In the genomic region with DNA sequence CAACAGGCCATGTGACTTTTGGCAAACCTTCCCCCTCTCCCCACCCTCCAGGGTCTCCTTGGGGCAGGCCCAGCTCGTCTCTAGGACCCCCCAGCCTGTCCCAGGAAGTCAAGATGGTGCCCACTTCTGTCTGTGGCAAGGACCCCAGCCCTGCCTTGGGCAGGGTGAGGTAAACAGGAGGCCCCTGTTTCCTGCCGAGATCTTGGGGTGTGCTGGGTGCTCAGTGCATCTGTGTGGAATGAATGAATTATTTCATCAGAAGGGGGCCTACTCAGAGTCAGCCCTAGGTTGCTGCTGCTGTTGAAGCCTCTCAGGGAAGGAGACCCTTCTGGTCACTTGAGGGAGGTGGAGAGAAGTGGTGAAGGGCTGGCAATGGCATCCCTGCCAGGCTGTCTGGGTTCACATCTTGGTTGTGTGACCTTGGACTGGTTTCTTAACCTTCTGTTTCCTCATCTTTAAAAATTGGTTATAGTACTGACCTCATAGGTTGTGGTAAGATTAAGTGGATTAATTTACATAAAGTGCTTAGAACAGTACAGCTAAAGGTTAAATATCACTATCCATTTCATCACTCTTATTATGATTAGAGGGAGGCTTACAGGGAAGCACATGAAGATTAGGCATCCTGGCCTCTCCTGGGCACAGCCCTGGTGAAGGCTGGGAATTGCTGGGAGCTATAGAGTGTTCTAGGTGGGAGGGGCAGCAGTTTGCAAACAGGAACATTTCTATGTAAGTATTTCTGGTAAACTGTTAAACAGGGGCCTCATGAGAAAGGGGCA, we compare ENCODE assay signal across 10 cellular contexts.
DNase-seq lines count a peak whose midpoint lies in the region; ATAC-seq and TF ChIP-seq lines count a peak whose summit lies in the region.
"Had no signal": no experiment of that assay in that cellular context is flagged by ENCODE, and none has a peak within 500 bp of the region (broad histone marks: within the 10 kb centered on the region; RNA-seq: fewer than 3 reads in every experiment).

No MANE protein-coding gene starts in this region.

- no TSS peak for BruUV-seq in Calu3 (replicated peaks; lab: Mats Ljungman, UMichigan)

- DNase-seq in CD8-positive, alpha-beta memory T cell: no peak
- DNase-seq in MV-4-11 (lab: John Stamatoyannopoulos, UW): peak; percentile 74
- no peak for DNase-seq in omental fat pad (ENCODE audit: low spot score)
- DNase-seq in NCI-H2029 treated with DMSO at 0.1 percent for 48 hours (lab: John Stamatoyannopoulos, UW): no peak
- no peak for DNase-seq in Calu3
- DNase-seq: activated B cell treated with CpG ODN at 0.5 μM for 24 hours, NCI-H526 had no signal

- peaks cover 0 to 10% (median 4%) of the 10 kb centered on the region in 3 donors for H3K36me3 Mint-ChIP-seq in CD8-positive, alpha-beta memory T cell
- H3K36me3 Mint-ChIP-seq in dendritic cell treated with granulocyte-macrophage colony-stimulating factor and Interleukin-4, amounts not matched to agents 40 ng/mL and 50 ng/mL, for 4 days (ENCODE audit: low read depth): peaks cover 52% of the 10 kb centered on the region
- peaks cover 6% of the 10 kb centered on the region for H3K36me3 Mint-ChIP-seq in Calu3 (ENCODE audit: insufficient read depth, unreplicated experiment)

- peak overlapping the region; percentile 23 to 90 (median 59) for H3K4me3 Mint-ChIP-seq in CD8-positive, alpha-beta memory T cell
- H3K4me3 Mint-ChIP-seq in dendritic cell treated with granulocyte-macrophage colony-stimulating factor and Interleukin-4, amounts not matched to agents 40 ng/mL and 50 ng/mL, for 4 days: no peak overlapping the region
- H3K4me3 Mint-ChIP-seq in Calu3 (ENCODE audit: low read depth, unreplicated experiment): no peak overlapping the region
- H3K4me3 Mint-ChIP-seq: activated B cell treated with CpG ODN at 0.5 μM for 24 hours had no signal

- H3K4me3 ChIP-seq in CD8-positive, alpha-beta memory T cell (ENCODE audit: low read length): no peak overlapping the region

- POLR2A ChIA-PET in CD8-positive, alpha-beta memory T cell (lab: Charles Lee): no interaction called here

- CTCF ChIA-PET in CD8-positive, alpha-beta memory T cell (lab: Charles Lee): no interaction called here
- CTCF ChIA-PET in Calu3 (lab: Charles Lee): interaction anchor here (0.6 kb wide), 1 partner anchor 165 kb away, joined by 4 read pairs; no protein-coding TSS in a partner anchor

- intact Hi-C loops in dendritic cell treated with granulocyte-macrophage colony-stimulating factor and Interleukin-4, amounts not matched to agents 40 ng/mL and 50 ng/mL, for 4 days (cut with micrococcal nuclease): no loop called here
- intact Hi-C loops in Calu3 (cut with micrococcal nuclease; ENCODE audit: unreplicated experiment): no loop called here

- H3K4me1 Mint-ChIP-seq in CD8-positive, alpha-beta memory T cell: peaks cover 35 to 47% (median 40%) of the 10 kb centered on the region in 3 donors
- peaks cover 83% of the 10 kb centered on the region for H3K4me1 Mint-ChIP-seq in dendritic cell treated with granulocyte-macrophage colony-stimulating factor and Interleukin-4, amounts not matched to agents 40 ng/mL and 50 ng/mL, for 4 days (ENCODE audit: low read depth)
- peaks cover 8% of the 10 kb centered on the region for H3K4me1 Mint-ChIP-seq in Calu3 (ENCODE audit: low read depth, unreplicated experiment)

- peak overlapping the region; percentile 18 for H3K27ac ChIP-seq in CD8-positive, alpha-beta memory T cell (ENCODE audit: low read depth, low read length)

- no peaks in the 10 kb centered on the region for H3K9me3 Mint-ChIP-seq in CD8-positive, alpha-beta memory T cell
- H3K9me3 Mint-ChIP-seq in dendritic cell treated with granulocyte-macrophage colony-stimulating factor and Interleukin-4, amounts not matched to agents 40 ng/mL and 50 ng/mL, for 4 days: no peaks in the 10 kb centered on the region
- no peaks in the 10 kb centered on the region for H3K9me3 Mint-ChIP-seq in Calu3 (ENCODE audit: low read depth, unreplicated experiment)
- H3K9me3 Mint-ChIP-seq: activated B cell treated with CpG ODN at 0.5 μM for 24 hours had no signal

- peaks cover 0 to 1% of the 10 kb centered on the region in 2 donors for H3K27me3 Mint-ChIP-seq in CD8-positive, alpha-beta memory T cell
- no peaks in the 10 kb centered on the region for H3K27me3 Mint-ChIP-seq in dendritic cell treated with granulocyte-macrophage colony-stimulating factor and Interleukin-4, amounts not matched to agents 40 ng/mL and 50 ng/mL, for 4 days
- no peaks in the 10 kb centered on the region for H3K27me3 Mint-ChIP-seq in Calu3 (ENCODE audit: unreplicated experiment)

- peak overlapping the region; percentile 53 to 89 (median 84) for H3K27ac Mint-ChIP-seq in CD8-positive, alpha-beta memory T cell
- H3K27ac Mint-ChIP-seq in dendritic cell treated with granulocyte-macrophage colony-stimulating factor and Interleukin-4, amounts not matched to agents 40 ng/mL and 50 ng/mL, for 4 days: peak overlapping the region; percentile 60
- no peak overlapping the region for H3K27ac Mint-ChIP-seq in Calu3 (ENCODE audit: unreplicated experiment)
- H3K27ac Mint-ChIP-seq: activated B cell treated with CpG ODN at 0.5 μM for 24 hours had no signal

- H3K4me1 ChIP-seq in CD8-positive, alpha-beta memory T cell (ENCODE audit: insufficient read depth, low read length): peaks cover 44% of the 10 kb centered on the region

- TF ChIP-seq CTCF in omental fat pad (IDR thresholded peaks at IDR 0.05) (no peak), Calu3 (IDR thresholded peaks at IDR 0.05; ENCODE audit: unreplicated experiment) (no peak)

- no peaks in the 10 kb centered on the region for H3K27me3 ChIP-seq in CD8-positive, alpha-beta memory T cell (ENCODE audit: insufficient read depth, low read length, poor library complexity, severe bottlenecking)

- ATAC-seq in omental fat pad (ENCODE audit: low FRiP score): peak; percentile 11
- ATAC-seq in GM21381 (IDR thresholded peaks at IDR 0.05; ENCODE audit: unreplicated experiment): no peak
- ATAC-seq in GM18520 (IDR thresholded peaks at IDR 0.05; ENCODE audit: unreplicated experiment): no peak

- no peaks in the 10 kb centered on the region for H3K9me3 ChIP-seq in CD8-positive, alpha-beta memory T cell (ENCODE audit: low read length)

- H3K36me3 ChIP-seq in CD8-positive, alpha-beta memory T cell (ENCODE audit: insufficient read depth, low read length): no peaks in the 10 kb centered on the region

Comparison
In these comparisons a context has a peak if more than half of its experiments do, and no peak if none do; other contexts are left out.
1. H3K4me3 Mint-ChIP-seq: peak in CD8-positive, alpha-beta memory T cell (7 of 7); none in dendritic cell treated with granulocyte-macrophage colony-stimulating factor and Interleukin-4, amounts not matched to agents 40 ng/mL and 50 ng/mL, for 4 days (single experiment) and Calu3 (single experiment).